Comparison of ENCODE assay signal across 10 cellular contexts in genomic region chr16:85444879-85445778, GRCh38.
A peak's percentile ranks its signal among the peaks of the same experiment; 100 is the strongest.
DNase-seq lines count a peak whose midpoint lies in the region; ATAC-seq and TF ChIP-seq lines count a peak whose summit lies in the region.
"Had no signal": no experiment of that assay in that cellular context is flagged by ENCODE, and none has a peak within 500 bp of the region (broad histone marks: within the 10 kb centered on the region; RNA-seq: fewer than 3 reads in every experiment).

No MANE protein-coding gene starts in this region.

- no peak for TF ChIP-seq POLR2A in sigmoid colon (IDR thresholded peaks at IDR 0.05)

- TF ChIP-seq EP300 in sigmoid colon (IDR thresholded peaks at IDR 0.05): no peak

- ATAC-seq in central memory CD8-positive, alpha-beta T cell (replicated peaks; ENCODE audit: extremely low read depth, poor library complexity, severe bottlenecking): no peak
- ATAC-seq in GM19035 (IDR thresholded peaks at IDR 0.05; ENCODE audit: unreplicated experiment): no peak
- ATAC-seq: naive thymus-derived CD4-positive, alpha-beta T cell had no signal

- no peaks in the 10 kb centered on the region for H3K9me3 ChIP-seq in sigmoid colon

- DNase-seq in DMS53 (lab: John Stamatoyannopoulos, UW): peak; percentile 89
- DNase-seq in DMS53 treated with DMSO at 0.1 percent for 48 hours (lab: John Stamatoyannopoulos, UW; ENCODE audit: unreplicated experiment): no peak
- DNase-seq in NCI-H2196 treated with DMSO at 0.1 percent for 48 hours (lab: John Stamatoyannopoulos, UW; ENCODE audit: unreplicated experiment): peak; percentile 50
- no peak for DNase-seq in central memory CD8-positive, alpha-beta T cell (ENCODE audit: low spot score in 2 of 2)
- DNase-seq in sigmoid colon: no peak
- no peak for DNase-seq in activated naive CD4-positive, alpha-beta T cell treated with Interleukin-2 at 50 U/mL for 16 hours
- no peak for DNase-seq in activated gamma-delta T cell treated with Interleukin-2 at 50 U/mL for 16 hours
- DNase-seq: 8988T; naive thymus-derived CD4-positive, alpha-beta T cell had no signal

- peak overlapping the region; percentile 19 for H3K27ac Mint-ChIP-seq in central memory CD8-positive, alpha-beta T cell (ENCODE audit: low read depth)

- peaks cover 21% of the 10 kb centered on the region for H3K4me1 Mint-ChIP-seq in central memory CD8-positive, alpha-beta T cell

- H3K4me3 Mint-ChIP-seq in central memory CD8-positive, alpha-beta T cell: no peak overlapping the region

- no peak overlapping the region for H3K4me3 ChIP-seq in sigmoid colon

- peaks cover 7% of the 10 kb centered on the region for H3K36me3 Mint-ChIP-seq in central memory CD8-positive, alpha-beta T cell (ENCODE audit: insufficient read depth)
- H3K36me3 Mint-ChIP-seq: naive thymus-derived CD4-positive, alpha-beta T cell had no signal

- no peaks in the 10 kb centered on the region for H3K36me3 ChIP-seq in sigmoid colon

- H3K27ac ChIP-seq in sigmoid colon: peak overlapping the region in 3 of 4 donors; percentile 62 to 75 (median 74)

- no peaks in the 10 kb centered on the region for H3K27me3 Mint-ChIP-seq in central memory CD8-positive, alpha-beta T cell

- H3K4me1 ChIP-seq in sigmoid colon: peaks cover 0 to 48% (median 39%) of the 10 kb centered on the region in 4 donors

- intact Hi-C loops in sigmoid colon (cut with DNase I): no loop called here

- WGBS in sigmoid colon, 2 donors: 18 to 50% methylated on average over 41 of the region's 41 CpGs

- no peaks in the 10 kb centered on the region for H3K9me3 Mint-ChIP-seq in central memory CD8-positive, alpha-beta T cell
- H3K9me3 Mint-ChIP-seq: naive thymus-derived CD4-positive, alpha-beta T cell had no signal

- TF ChIP-seq CTCF in sigmoid colon (IDR thresholded peaks at IDR 0.05): no peak

- no peaks in the 10 kb centered on the region for H3K27me3 ChIP-seq in sigmoid colon

Comparison
In these comparisons a context has a peak if more than half of its experiments do, and no peak if none do; other contexts are left out.
1. DNase-seq: peak in DMS53 (single experiment) and NCI-H2196 treated with DMSO at 0.1 percent for 48 hours (single experiment); none in DMS53 treated with DMSO at 0.1 percent for 48 hours (single experiment), central memory CD8-positive, alpha-beta T cell (0 of 2), sigmoid colon (single experiment), activated naive CD4-positive, alpha-beta T cell treated with Interleukin-2 at 50 U/mL for 16 hours (single experiment) and activated gamma-delta T cell treated with Interleukin-2 at 50 U/mL for 16 hours (single experiment).